Comparison of ENCODE assay signal across 17 cellular contexts in genomic region chr1:35762204-35762603, GRCh38. TPM values are rescaled to one million over a fixed set of nuclear protein-coding genes. Genes with fewer than 3 reads are reported as not detected.
"Had no signal": no experiment of that assay in that cellular context is flagged by ENCODE, and none has a peak within 500 bp of the region (broad histone marks: within the 10 kb centered on the region; RNA-seq: fewer than 3 reads in every experiment).

No MANE protein-coding gene starts in this region.

- H3K27ac ChIP-seq: colonic mucosa, heart left ventricle, testis, tibial nerve had no signal

- H3K27me3 Mint-ChIP-seq: naive thymus-derived CD4-positive, alpha-beta T cell; stimulated activated naive B cell treated with anti-CD40 and anti-IgM and Interleukin-4, amounts not matched to agents 10 μg/mL and 1 μg/mL and 100 μg/mL, for 72 hours; stimulated activated naive CD8-positive, alpha-beta T cell treated with anti-CD3 and anti-CD28 coated beads, Interleukin-15, amount 100 ng/mL, for 72 hours had no signal

- H3K36me3 ChIP-seq: colonic mucosa, tibial nerve had no signal

- H3K27me3 ChIP-seq: colonic mucosa, heart left ventricle, testis, tibial nerve had no signal

- H3K4me1 Mint-ChIP-seq: endodermal cell had no signal

- H3K4me3 Mint-ChIP-seq: endodermal cell; naive thymus-derived CD4-positive, alpha-beta T cell; nephron progenitor cell; stimulated activated naive B cell treated with anti-CD40 and anti-IgM and Interleukin-4, amounts not matched to agents 10 μg/mL and 1 μg/mL and 100 μg/mL, for 72 hours; stimulated activated naive CD8-positive, alpha-beta T cell treated with anti-CD3 and anti-CD28 coated beads, Interleukin-15, amount 100 ng/mL, for 72 hours had no signal

- DNase-seq: colonic mucosa; effector CD4-positive, alpha-beta T cell; endodermal cell; heart left ventricle; hypothalamus; islet precursor cell; mammary epithelial cell; naive thymus-derived CD4-positive, alpha-beta T cell; nephron progenitor cell; stimulated activated CD4-positive, alpha-beta T cell treated with anti-CD3 and anti-CD28 coated beads, Interleukin-2, amount 100 ng/mL, for 24 hours; stimulated activated CD4-positive, alpha-beta T cell treated with anti-CD3 and anti-CD28 coated beads, Interleukin-4, amount 100 ng/mL, for 4 hours; stimulated activated naive B cell treated with anti-CD40 and anti-IgM and Interleukin-4, amounts not matched to agents 10 μg/mL and 1 μg/mL and 100 μg/mL, for 72 hours; stimulated activated naive CD8-positive, alpha-beta T cell treated with anti-CD3 and anti-CD28 coated beads, Interleukin-15, amount 100 ng/mL, for 72 hours; testis had no signal

- ATAC-seq: heart left ventricle; left lobe of liver; naive thymus-derived CD4-positive, alpha-beta T cell; sciatic nerve; stimulated activated naive B cell treated with anti-CD40 and anti-IgM and Interleukin-4, amounts not matched to agents 10 μg/mL and 1 μg/mL and 100 μg/mL, for 72 hours; stimulated activated naive CD8-positive, alpha-beta T cell treated with anti-CD3 and anti-CD28 coated beads, Interleukin-15, amount 100 ng/mL, for 72 hours had no signal

- H3K4me3 ChIP-seq: colonic mucosa, heart left ventricle, testis, tibial nerve had no signal

- H3K9me3 Mint-ChIP-seq: endodermal cell; naive thymus-derived CD4-positive, alpha-beta T cell; nephron progenitor cell; stimulated activated naive B cell treated with anti-CD40 and anti-IgM and Interleukin-4, amounts not matched to agents 10 μg/mL and 1 μg/mL and 100 μg/mL, for 72 hours; stimulated activated naive CD8-positive, alpha-beta T cell treated with anti-CD3 and anti-CD28 coated beads, Interleukin-15, amount 100 ng/mL, for 72 hours had no signal

- H3K27ac Mint-ChIP-seq: endodermal cell; naive thymus-derived CD4-positive, alpha-beta T cell; nephron progenitor cell; stimulated activated naive B cell treated with anti-CD40 and anti-IgM and Interleukin-4, amounts not matched to agents 10 μg/mL and 1 μg/mL and 100 μg/mL, for 72 hours; stimulated activated naive CD8-positive, alpha-beta T cell treated with anti-CD3 and anti-CD28 coated beads, Interleukin-15, amount 100 ng/mL, for 72 hours had no signal

- H3K9me3 ChIP-seq: colonic mucosa, heart left ventricle, testis, tibial nerve had no signal

- H3K4me1 ChIP-seq: colonic mucosa, testis, tibial nerve had no signal

RNA-seq across cellular contexts. Expression of gene CLSPN, which starts 7.6 kb away (rescaled TPM):
- polyA plus RNA-seq: naive thymus-derived CD4-positive, alpha-beta T cell had no signal
